In genomic region chr18:12686100-12686499, GRCh38 we compare ENCODE assay signal across 12 cellular contexts. TPM values are rescaled to one million over a fixed set of nuclear protein-coding genes. Genes with fewer than 3 reads are reported as not detected.
DNase-seq lines count a peak whose midpoint lies in the region; ATAC-seq and TF ChIP-seq lines count a peak whose summit lies in the region.
"Had no signal": no experiment of that assay in that cellular context is flagged by ENCODE, and none has a peak within 500 bp of the region (broad histone marks: within the 10 kb centered on the region; RNA-seq: fewer than 3 reads in every experiment).

No MANE protein-coding gene starts in this region.

- DNase-seq in ELR (ENCODE audit: low read depth) (peak; percentile 53), KBM-7 (peak; percentile 40), hepatocyte (ENCODE audit: low spot score) (no peak), T-helper 1 cell (no peak), superior temporal gyrus (ENCODE audit: extremely low spot score) (no peak)
- no peak for DNase-seq in activated T-cell treated with anti-CD3 and anti-CD28 coated beads, Interleukin-2, amount 50 U/mL, for 48 hours
- DNase-seq: activated CD4-positive, alpha-beta T cell treated with anti-CD3 and anti-CD28 coated beads for 1 hour; naive thymus-derived CD8-positive, alpha-beta T cell; stimulated activated CD4-positive, alpha-beta T cell treated with anti-CD3 and anti-CD28 coated beads, Interleukin-1b, Interleukin-23, amount 100 ng/mL, for 48 hours; thyroid gland had no signal

- H3K27ac ChIP-seq in VCaP (no peak overlapping the region), hepatocyte (no peak overlapping the region)
- H3K27ac ChIP-seq: thyroid gland had no signal

- TF ChIP-seq CTCF in VCaP (conservative IDR thresholded peaks at IDR 0.05) (peak; percentile 57), hepatocyte (IDR thresholded peaks at IDR 0.05; ENCODE audit: poor library complexity) (peak; percentile 15)

- no peaks in the 10 kb centered on the region for H4K20me1 ChIP-seq in hepatocyte (ENCODE audit: insufficient read depth, poor library complexity, severe bottlenecking)

- H3K4me3 ChIP-seq in hepatocyte, result no peak overlapping the region
- H3K4me3 ChIP-seq: thyroid gland had no signal

- no peak overlapping the region for H2AFZ ChIP-seq in hepatocyte

- no peaks in the 10 kb centered on the region for H3K36me3 ChIP-seq in hepatocyte (replicated peaks; ENCODE audit: insufficient read depth, low read depth)

- no peaks in the 10 kb centered on the region for H3K79me2 ChIP-seq in hepatocyte

- no peaks in the 10 kb centered on the region for H3K4me1 ChIP-seq in hepatocyte (ENCODE audit: insufficient read depth)
- H3K4me1 ChIP-seq: thyroid gland had no signal

- no peaks in the 10 kb centered on the region for H3K9me2 ChIP-seq in hepatocyte (replicated peaks; ENCODE audit: insufficient read depth)

- H3K27me3 ChIP-seq in hepatocyte, result no peaks in the 10 kb centered on the region
- H3K27me3 ChIP-seq: thyroid gland had no signal

- ATAC-seq in HG03139 (IDR thresholded peaks at IDR 0.05; ENCODE audit: unreplicated experiment), result no peak
- ATAC-seq: naive thymus-derived CD8-positive, alpha-beta T cell had no signal

- no peak overlapping the region for H3K4me2 ChIP-seq in hepatocyte

- no peaks in the 10 kb centered on the region for H3K9me3 ChIP-seq in hepatocyte (ENCODE audit: low read depth)
- H3K9me3 ChIP-seq: thyroid gland had no signal

- WGBS in hepatocyte (ENCODE audit: low lambda C conversion rate, missing lambda C conversion rate), result 83% methylated on average over 3 of the region's 3 CpGs

- in situ Hi-C loops in KBM-7 (cut with MboI; ENCODE audit: low pct_unique_long_range_greater_than_20kb, low sequenced_read_pairs), result no loop called here

RNA-seq across cellular contexts. Expression of gene CEP76, which starts 16.4 kb away (rescaled TPM):
- total RNA-seq in hepatocyte, result 10.0 and 11.9 TPM in 2 replicates
- polyA plus RNA-seq in hepatocyte, result 2.0 and 4.7 TPM in 2 replicates

RNA-seq across cellular contexts. Expression of gene PSMG2, which starts 16.7 kb away (rescaled TPM):
- 76.2 and 92.0 TPM in 2 replicates for total RNA-seq in hepatocyte
- polyA plus RNA-seq in hepatocyte, result 76.2 and 79.4 TPM in 2 replicates

RNA-seq across cellular contexts. Expression of gene SPIRE1, which starts 28.2 kb away (rescaled TPM):
- 18.9 and 21.0 TPM in 2 replicates for total RNA-seq in hepatocyte
- polyA plus RNA-seq in hepatocyte, result 11.1 and 13.1 TPM in 2 replicates

Comparison
In these comparisons a context has a peak if more than half of its experiments do, and no peak if none do; other contexts are left out.
1. DNase-seq: peak in ELR (single experiment) and KBM-7 (single experiment); none in hepatocyte (single experiment), T-helper 1 cell (0 of 5), superior temporal gyrus (single experiment) and activated T-cell treated with anti-CD3 and anti-CD28 coated beads, Interleukin-2, amount 50 U/mL, for 48 hours (0 of 2).